In the genomic region with DNA sequence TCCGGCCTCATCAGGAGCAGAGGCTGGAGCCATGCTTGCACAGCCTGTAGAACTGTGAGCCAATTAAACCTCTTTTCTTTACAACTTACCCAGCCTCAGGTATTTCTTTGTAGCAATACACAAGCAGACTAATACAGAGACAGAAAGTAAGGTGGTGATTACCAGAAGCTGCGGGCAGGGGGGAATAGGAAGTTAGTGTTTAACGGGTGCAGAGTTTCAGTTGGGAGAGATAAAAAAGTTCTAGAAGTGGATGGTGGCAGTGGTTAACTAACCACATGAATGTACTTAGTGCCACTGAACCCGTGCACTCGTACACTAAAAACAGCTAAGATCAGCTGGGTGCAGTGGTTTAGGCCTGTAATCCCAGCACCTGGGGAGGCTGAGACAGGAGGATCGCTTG, we compare ENCODE assay signal across 18 cellular contexts.
DNase-seq lines count a peak whose midpoint lies in the region; ATAC-seq and FAIRE-seq lines count a peak whose summit lies in the region.
"Had no signal": no experiment of that assay in that cellular context is flagged by ENCODE, and none has a peak within 500 bp of the region (broad histone marks: within the 10 kb centered on the region; RNA-seq: fewer than 3 reads in every experiment).

No MANE protein-coding gene starts in this region.

- peaks cover 3% of the 10 kb centered on the region for H3K27me3 Mint-ChIP-seq in activated T-cell treated with anti-CD3 and anti-CD28 coated beads, Interleukin-2, amount 50 U/mL, for 4 hours (ENCODE audit: low read depth)
- H3K27me3 Mint-ChIP-seq in activated T-helper 1 cell treated with anti-CD3 and anti-CD28 coated beads, Interleukin-12 subunit alpha, Interleukin-12 subunit beta, Interleukin-2, Interleukin-4 antibody, amounts not matched to agents 30 ng/mL and 10 ng/mL and 1 ng/mL, durations not matched to agents 14 hours and 24 hours and 36 hours (ENCODE audit: insufficient read depth), result peaks cover 13% of the 10 kb centered on the region

- no peak for DNase-seq in activated T-cell treated with anti-CD3 and anti-CD28 coated beads, Interleukin-2, amount 50 U/mL, for 4 hours
- DNase-seq in activated T-cell treated with anti-CD3 and anti-CD28 coated beads for 4 hours, result no peak
- DNase-seq in MV-4-11 (lab: John Stamatoyannopoulos, UW), result peak; percentile 94
- DNase-seq in activated T-helper 1 cell treated with anti-CD3 and anti-CD28 coated beads, Interleukin-12 subunit alpha, Interleukin-12 subunit beta, Interleukin-2, Interleukin-4 antibody, amounts not matched to agents 30 ng/mL and 10 ng/mL and 1 ng/mL, durations not matched to agents 14 hours and 24 hours and 36 hours (ENCODE audit: low spot score), result peak; percentile 19
- peak in 1 of 2 donors; percentile 61 for DNase-seq in stimulated activated effector memory CD8-positive, alpha-beta T cell treated with anti-CD3 and anti-CD28 coated beads, Interleukin-12 subunit alpha, Interleukin-12 subunit beta, amount 100 ng/mL, for 72 hours (ENCODE audit: low spot score in 2 of 2)
- DNase-seq in RCC 7860 (ENCODE audit: low spot score), result no peak
- DNase-seq: activated gamma-delta T cell treated with Interleukin-2 at 50 U/mL for 16 hours, DMS 273 treated with DMSO at 0.1 percent for 48 hours, IMR-90, midbrain, NCI-H1694, NCI-H69, Right ventricle myocardium superior, spleen, uterus had no signal

- H3K27ac Mint-ChIP-seq in activated T-helper 1 cell treated with anti-CD3 and anti-CD28 coated beads, Interleukin-12 subunit alpha, Interleukin-12 subunit beta, Interleukin-2, Interleukin-4 antibody, amounts not matched to agents 30 ng/mL and 10 ng/mL and 1 ng/mL, durations not matched to agents 14 hours and 24 hours and 36 hours, result no peak overlapping the region
- H3K27ac Mint-ChIP-seq in stimulated activated effector memory CD8-positive, alpha-beta T cell treated with anti-CD3 and anti-CD28 coated beads, Interleukin-12 subunit alpha, Interleukin-12 subunit beta, amount 100 ng/mL, for 72 hours, result peak overlapping the region; percentile 4

- no peak overlapping the region for H3K4me3 Mint-ChIP-seq in activated T-cell treated with anti-CD3 and anti-CD28 coated beads, Interleukin-2, amount 50 U/mL, for 4 hours
- H3K4me3 Mint-ChIP-seq in activated T-helper 1 cell treated with anti-CD3 and anti-CD28 coated beads, Interleukin-12 subunit alpha, Interleukin-12 subunit beta, Interleukin-2, Interleukin-4 antibody, amounts not matched to agents 30 ng/mL and 10 ng/mL and 1 ng/mL, durations not matched to agents 14 hours and 24 hours and 36 hours, result no peak overlapping the region
- H3K4me3 Mint-ChIP-seq in stimulated activated effector memory CD8-positive, alpha-beta T cell treated with anti-CD3 and anti-CD28 coated beads, Interleukin-12 subunit alpha, Interleukin-12 subunit beta, amount 100 ng/mL, for 72 hours, result no peak overlapping the region

- H3K36me3 Mint-ChIP-seq in activated T-cell treated with anti-CD3 and anti-CD28 coated beads, Interleukin-2, amount 50 U/mL, for 4 hours (ENCODE audit: insufficient read depth), result no peaks in the 10 kb centered on the region
- H3K36me3 Mint-ChIP-seq in activated T-helper 1 cell treated with anti-CD3 and anti-CD28 coated beads, Interleukin-12 subunit alpha, Interleukin-12 subunit beta, Interleukin-2, Interleukin-4 antibody, amounts not matched to agents 30 ng/mL and 10 ng/mL and 1 ng/mL, durations not matched to agents 14 hours and 24 hours and 36 hours (ENCODE audit: low read depth), result peaks cover 2% of the 10 kb centered on the region
- H3K36me3 Mint-ChIP-seq in stimulated activated effector memory CD8-positive, alpha-beta T cell treated with anti-CD3 and anti-CD28 coated beads, Interleukin-12 subunit alpha, Interleukin-12 subunit beta, amount 100 ng/mL, for 72 hours, result no peaks in the 10 kb centered on the region

- intact Hi-C loops in activated T-helper 1 cell treated with anti-CD3 and anti-CD28 coated beads, Interleukin-12 subunit alpha, Interleukin-12 subunit beta, Interleukin-2, Interleukin-4 antibody, amounts not matched to agents 30 ng/mL and 10 ng/mL and 1 ng/mL, durations not matched to agents 14 hours and 24 hours and 36 hours (cut with micrococcal nuclease), result loop anchor here (1.0 kb wide), 1 partner anchor 8 kb away; no protein-coding TSS in a partner anchor

- H3K4me1 Mint-ChIP-seq in activated T-cell treated with anti-CD3 and anti-CD28 coated beads, Interleukin-2, amount 50 U/mL, for 4 hours (ENCODE audit: low read depth), result peaks cover 11% of the 10 kb centered on the region
- peaks cover 8% of the 10 kb centered on the region for H3K4me1 Mint-ChIP-seq in activated T-helper 1 cell treated with anti-CD3 and anti-CD28 coated beads, Interleukin-12 subunit alpha, Interleukin-12 subunit beta, Interleukin-2, Interleukin-4 antibody, amounts not matched to agents 30 ng/mL and 10 ng/mL and 1 ng/mL, durations not matched to agents 14 hours and 24 hours and 36 hours (ENCODE audit: low read depth)
- peaks cover 7% of the 10 kb centered on the region for H3K4me1 Mint-ChIP-seq in stimulated activated effector memory CD8-positive, alpha-beta T cell treated with anti-CD3 and anti-CD28 coated beads, Interleukin-12 subunit alpha, Interleukin-12 subunit beta, amount 100 ng/mL, for 72 hours

- peak; percentile 79 to 88 for ATAC-seq in activated T-cell treated with anti-CD3 and anti-CD28 coated beads, Interleukin-2, amount 50 U/mL, for 4 hours
- ATAC-seq in stimulated activated effector memory CD8-positive, alpha-beta T cell treated with anti-CD3 and anti-CD28 coated beads, Interleukin-12 subunit alpha, Interleukin-12 subunit beta, amount 100 ng/mL, for 72 hours, result peak; percentile 93
- ATAC-seq in HG03520 (IDR thresholded peaks at IDR 0.05; ENCODE audit: unreplicated experiment), result no peak
- no peak for ATAC-seq in HG03135 (IDR thresholded peaks at IDR 0.05; ENCODE audit: unreplicated experiment)

- no peaks in the 10 kb centered on the region for H3K9me3 Mint-ChIP-seq in activated T-cell treated with anti-CD3 and anti-CD28 coated beads, Interleukin-2, amount 50 U/mL, for 4 hours
- peaks cover 17% of the 10 kb centered on the region for H3K9me3 Mint-ChIP-seq in activated T-helper 1 cell treated with anti-CD3 and anti-CD28 coated beads, Interleukin-12 subunit alpha, Interleukin-12 subunit beta, Interleukin-2, Interleukin-4 antibody, amounts not matched to agents 30 ng/mL and 10 ng/mL and 1 ng/mL, durations not matched to agents 14 hours and 24 hours and 36 hours
- H3K9me3 Mint-ChIP-seq in stimulated activated effector memory CD8-positive, alpha-beta T cell treated with anti-CD3 and anti-CD28 coated beads, Interleukin-12 subunit alpha, Interleukin-12 subunit beta, amount 100 ng/mL, for 72 hours, result no peaks in the 10 kb centered on the region

- no peak for FAIRE-seq in RCC 7860 (lab: Jason Lieb, UNC)
- FAIRE-seq: keratinocyte had no signal

Comparison
In these comparisons a context has a peak if more than half of its experiments do, and no peak if none do; other contexts are left out.
1. ATAC-seq: peak in activated T-cell treated with anti-CD3 and anti-CD28 coated beads, Interleukin-2, amount 50 U/mL, for 4 hours (2 of 2) and stimulated activated effector memory CD8-positive, alpha-beta T cell treated with anti-CD3 and anti-CD28 coated beads, Interleukin-12 subunit alpha, Interleukin-12 subunit beta, amount 100 ng/mL, for 72 hours (single experiment); none in HG03520 (single experiment) and HG03135 (single experiment).
2. DNase-seq: peak in MV-4-11 (single experiment) and activated T-helper 1 cell treated with anti-CD3 and anti-CD28 coated beads, Interleukin-12 subunit alpha, Interleukin-12 subunit beta, Interleukin-2, Interleukin-4 antibody, amounts not matched to agents 30 ng/mL and 10 ng/mL and 1 ng/mL, durations not matched to agents 14 hours and 24 hours and 36 hours (single experiment); none in activated T-cell treated with anti-CD3 and anti-CD28 coated beads, Interleukin-2, amount 50 U/mL, for 4 hours (single experiment), activated T-cell treated with anti-CD3 and anti-CD28 coated beads for 4 hours (single experiment) and RCC 7860 (single experiment).